In genomic region chr2:10423400-10423774, GRCh38 we compare ENCODE assay signal across 15 cellular contexts. TPM values are rescaled to one million over a fixed set of nuclear protein-coding genes. Genes with fewer than 3 reads are reported as not detected.
DNase-seq lines count a peak whose midpoint lies in the region; ATAC-seq and TF ChIP-seq lines count a peak whose summit lies in the region.
"Had no signal": no experiment of that assay in that cellular context is flagged by ENCODE, and none has a peak within 500 bp of the region (broad histone marks: within the 10 kb centered on the region; RNA-seq: fewer than 3 reads in every experiment).

No MANE protein-coding gene starts in this region.

- H3K9me3 ChIP-seq in neuronal stem cell (replicated peaks in 1 of 2; ENCODE audit: control insufficient read depth in 2 of 2, insufficient read depth in 1 of 2, low read depth in 1 of 2, low read length in 2 of 2) (no peaks in the 10 kb centered on the region), A673 (ENCODE audit: low read depth, low read length, poor library complexity, severe bottlenecking) (no peaks in the 10 kb centered on the region)
- H3K9me3 ChIP-seq: BE2C had no signal

- no peak overlapping the region for H2AK5ac ChIP-seq in neuronal stem cell (ENCODE audit: low read depth, low read length)

- H3K9me3 Mint-ChIP-seq in stimulated activated naive CD8-positive, alpha-beta T cell treated with anti-CD3 and anti-CD28 coated beads, Interleukin-15, amount 100 ng/mL, for 72 hours, result no peaks in the 10 kb centered on the region
- H3K9me3 Mint-ChIP-seq: CD14-positive monocyte; CD4-positive, alpha-beta memory T cell; GM23338 had no signal

- no peak overlapping the region for H3K4ac ChIP-seq in neuronal stem cell (ENCODE audit: low read length)

- H3K4me1 Mint-ChIP-seq in stimulated activated naive CD8-positive, alpha-beta T cell treated with anti-CD3 and anti-CD28 coated beads, Interleukin-15, amount 100 ng/mL, for 72 hours, result peaks cover 4% of the 10 kb centered on the region
- H3K4me1 Mint-ChIP-seq: CD14-positive monocyte; CD4-positive, alpha-beta memory T cell; GM23338 had no signal

- POLR2A ChIA-PET in A673 (lab: Charles Lee; ENCODE audit: low non-redundant PET), result no interaction called here

- H3K27me3 ChIP-seq in brain microvascular endothelial cell (replicated peaks) (no peaks in the 10 kb centered on the region), neuronal stem cell (ENCODE audit: control insufficient read depth in 3 of 3, insufficient read depth in 3 of 3, low read depth in 1 of 3, low read length in 3 of 3) (no peaks in the 10 kb centered on the region), A673 (replicated peaks; ENCODE audit: insufficient read depth, low read depth, low read length, poor library complexity) (no peaks in the 10 kb centered on the region)
- H3K27me3 ChIP-seq: BE2C had no signal

- BruUV-seq in A673 (replicated peaks; lab: Mats Ljungman, UMichigan), result no TSS peak

- H3K36me3 ChIP-seq in brain microvascular endothelial cell (replicated peaks) (no peaks in the 10 kb centered on the region), neuronal stem cell (replicated peaks in 1 of 2; ENCODE audit: control insufficient read depth in 2 of 2, insufficient read depth in 2 of 2, low read length in 2 of 2) (no peaks in the 10 kb centered on the region), A673 (ENCODE audit: insufficient read depth, low read length, poor library complexity, severe bottlenecking) (no peaks in the 10 kb centered on the region)

- H3K9ac ChIP-seq in neuronal stem cell (ENCODE audit: low read depth, low read length, poor library complexity), result no peak overlapping the region

- no peak overlapping the region for H2AFZ ChIP-seq in neuronal stem cell (ENCODE audit: low read length)
- H2AFZ ChIP-seq: GM23338 had no signal

- peaks cover 2% of the 10 kb centered on the region for H3K79me1 ChIP-seq in neuronal stem cell (ENCODE audit: low read depth, low read length)

- H3K4me3 ChIP-seq in brain microvascular endothelial cell (ENCODE audit: low read depth, low read length) (no peak overlapping the region), neuronal stem cell (ENCODE audit: low read length in 2 of 2) (no peak overlapping the region), A673 (ENCODE audit: low read depth, low read length, poor library complexity, severe bottlenecking) (no peak overlapping the region)
- H3K4me3 ChIP-seq: GM23338 had no signal

- intact Hi-C loops in A673 (cut with micrococcal nuclease; ENCODE audit: unreplicated experiment), result no loop called here

- H3K27ac Mint-ChIP-seq in stimulated activated naive CD8-positive, alpha-beta T cell treated with anti-CD3 and anti-CD28 coated beads, Interleukin-15, amount 100 ng/mL, for 72 hours, result no peak overlapping the region
- H3K27ac Mint-ChIP-seq: CD14-positive monocyte; CD4-positive, alpha-beta memory T cell; GM23338 had no signal

- no peak for DNase-seq in stimulated activated naive CD8-positive, alpha-beta T cell treated with anti-CD3 and anti-CD28 coated beads, Interleukin-15, Interleukin-2, amounts not matched to agents 100 U/mL and 50 U/mL, for 24 hours
- DNase-seq in stimulated activated naive CD8-positive, alpha-beta T cell treated with anti-CD3 and anti-CD28 coated beads, Interleukin-15, amount 100 ng/mL, for 72 hours, result no peak
- DNase-seq in brain microvascular endothelial cell (no peak), neuronal stem cell (ENCODE audit: low spot score) (no peak), A673 (ENCODE audit: low spot score) (no peak)
- no peak for DNase-seq in activated naive CD4-positive, alpha-beta T cell treated with Interleukin-2 at 50 U/mL for 16 hours
- DNase-seq: ACHN; BE2C; CD4-positive, alpha-beta memory T cell; DMS153; DMS79; GDM1; HCEC 1CT had no signal

- ATAC-seq in stimulated activated naive CD8-positive, alpha-beta T cell treated with anti-CD3 and anti-CD28 coated beads, Interleukin-15, Interleukin-2, amounts not matched to agents 100 U/mL and 50 U/mL, for 24 hours, result peak; percentile 26
- ATAC-seq in stimulated activated naive CD8-positive, alpha-beta T cell treated with anti-CD3 and anti-CD28 coated beads, Interleukin-15, amount 100 ng/mL, for 72 hours, result no peak
- ATAC-seq: GM23338 had no signal

- H3K23ac ChIP-seq in neuronal stem cell (ENCODE audit: low read depth, low read length, poor library complexity), result no peak overlapping the region

- H3K4me1 ChIP-seq in neuronal stem cell (ENCODE audit: control insufficient read depth in 2 of 2, insufficient read depth in 1 of 2, low read depth in 1 of 2, low read length in 2 of 2), result peaks cover 17 to 29% of the 10 kb centered on the region in 2 donors
- H3K4me1 ChIP-seq in A673 (ENCODE audit: insufficient read depth, low read length, poor library complexity, severe bottlenecking), result peaks cover 5% of the 10 kb centered on the region
- H3K4me1 ChIP-seq: BE2C had no signal

- peak overlapping the region; percentile 31 for H3K14ac ChIP-seq in neuronal stem cell (ENCODE audit: low read length)

- H3K27ac ChIP-seq in brain microvascular endothelial cell (peak overlapping the region; percentile 50), neuronal stem cell (replicated peaks; ENCODE audit: low read length) (no peak overlapping the region), A673 (ENCODE audit: low read depth, low read length, poor library complexity, severe bottlenecking) (no peak overlapping the region)

- no peaks in the 10 kb centered on the region for H3K27me3 Mint-ChIP-seq in stimulated activated naive CD8-positive, alpha-beta T cell treated with anti-CD3 and anti-CD28 coated beads, Interleukin-15, amount 100 ng/mL, for 72 hours
- H3K27me3 Mint-ChIP-seq: CD4-positive, alpha-beta memory T cell had no signal

- H4K8ac ChIP-seq in neuronal stem cell (ENCODE audit: low read depth, low read length), result no peak overlapping the region

- no CpG with 5 or more reads among the region's 6 CpGs for WGBS in neuronal stem cell (ENCODE audit: extremely low coverage in 2 of 2, insufficient read length in 2 of 2, insufficient replicate concordance in 1 of 2), 2 donors

- CTCF ChIA-PET in A673 (lab: Charles Lee), result interaction anchor here (1.2 to 1.6 kb wide), 2 partner anchors 11 to 14 kb away, joined by 6 to 11 read pairs; no protein-coding TSS in a partner anchor

- no peak overlapping the region for H3K4me3 Mint-ChIP-seq in stimulated activated naive CD8-positive, alpha-beta T cell treated with anti-CD3 and anti-CD28 coated beads, Interleukin-15, amount 100 ng/mL, for 72 hours
- H3K4me3 Mint-ChIP-seq: CD14-positive monocyte; CD4-positive, alpha-beta memory T cell; GM23338 had no signal

- H2BK120ac ChIP-seq in neuronal stem cell (ENCODE audit: low read depth, low read length), result no peak overlapping the region

- TF ChIP-seq CTCF in brain microvascular endothelial cell (IDR thresholded peaks at IDR 0.05; ENCODE audit: low read depth, low read length, missing control alignments), result no peak
- no peak for TF ChIP-seq CTCF in A673 (conservative IDR thresholded peaks at IDR 0.05; ENCODE audit: low read depth, low read length)

- H3K4me2 ChIP-seq in neuronal stem cell (ENCODE audit: insufficient read depth, low read length, poor library complexity, severe bottlenecking), result no peak overlapping the region
- H3K4me2 ChIP-seq: GM23338 had no signal

- no peak overlapping the region for H2BK12ac ChIP-seq in neuronal stem cell (ENCODE audit: low read length)

- no peak overlapping the region for H4K91ac ChIP-seq in neuronal stem cell (ENCODE audit: low read depth, low read length, poor library complexity)

- H2BK5ac ChIP-seq in neuronal stem cell (ENCODE audit: low read length), result no peak overlapping the region

- in situ Hi-C loops in brain microvascular endothelial cell (cut with HindIII; ENCODE audit: low pct_ligation_motif_present, low sequenced_read_pairs), result no loop called here

- H2BK15ac ChIP-seq in neuronal stem cell (ENCODE audit: low read length), result no peak overlapping the region

- H3K18ac ChIP-seq in neuronal stem cell (ENCODE audit: low read length), result no peak overlapping the region

RNA-seq across cellular contexts. Expression of gene ODC1, which starts 24.7 kb away (rescaled TPM):
- 196 TPM for polyA plus RNA-seq in neuronal stem cell (2013, experiment 1 of 2)
- polyA plus RNA-seq in neuronal stem cell (2013, experiment 2 of 2), result 192 TPM
- total RNA-seq in A673 (2021), result 221 and 269 TPM in 2 replicates
